17 cellular contexts compared by ENCODE assay signal in genomic region chr6:105320766-105321165, GRCh38.
A peak's percentile ranks its signal among the peaks of the same experiment; 100 is the strongest.
DNase-seq lines count a peak whose midpoint lies in the region; ATAC-seq and TF ChIP-seq lines count a peak whose summit lies in the region.
"Had no signal": no experiment of that assay in that cellular context is flagged by ENCODE, and none has a peak within 500 bp of the region (broad histone marks: within the 10 kb centered on the region; RNA-seq: fewer than 3 reads in every experiment).

No MANE protein-coding gene starts in this region.

- TF ChIP-seq EP300 in suprapubic skin (IDR thresholded peaks at IDR 0.05) = no peak

- H3K36me3 ChIP-seq in mucosa of descending colon (ENCODE audit: low read depth) (no peaks in the 10 kb centered on the region), suprapubic skin (peaks cover 35% of the 10 kb centered on the region)

- no peaks in the 10 kb centered on the region for H3K9me3 ChIP-seq in mucosa of descending colon
- H3K9me3 ChIP-seq in suprapubic skin = no peaks in the 10 kb centered on the region
- H3K9me3 ChIP-seq: lower lobe of right lung had no signal

- peak; percentile 15 for ATAC-seq in mucosa of descending colon
- ATAC-seq in GM18517 (IDR thresholded peaks at IDR 0.05; ENCODE audit: unreplicated experiment) = no peak
- ATAC-seq: HCT116, SK-N-SH treated with all-trans-retinoic acid at 6 μM for 48 hours had no signal

- 54% methylated on average over 3 of the region's 3 CpGs for WGBS in suprapubic skin

- peak; percentile 62 for DNase-seq in NCI-H510A treated with DMSO at 0.1 percent for 48 hours (lab: John Stamatoyannopoulos, UW)
- no peak for DNase-seq in NCI-H510A (lab: John Stamatoyannopoulos, UW)
- peak; percentile 93 for DNase-seq in NCI-H2029 (lab: John Stamatoyannopoulos, UW)
- DNase-seq in NCI-H446 (lab: John Stamatoyannopoulos, UW) = peak; percentile 23 to 52
- no peak for DNase-seq in mucosa of descending colon
- DNase-seq in suprapubic skin (ENCODE audit: low spot score in 2 of 2) = no peak
- no peak for DNase-seq in posterior vena cava (ENCODE audit: low spot score)
- DNase-seq: activated B cell treated with CpG ODN at 0.5 μM for 24 hours; activated CD4-positive, alpha-beta T cell treated with anti-CD3 and anti-CD28 coated beads, Interleukin-2, amount 50 U/mL, for 48 hours; activated gamma-delta T cell; lower lobe of right lung; NK-92 treated with Interleukin-12 subunit alpha and Interleukin-12 subunit beta, amount 100 ng/mL, for 24 hours; retina; stimulated activated CD4-positive, alpha-beta T cell treated with anti-CD3 and anti-CD28 coated beads, Interleukin-12 subunit alpha, Interleukin-12 subunit beta, amount 100 ng/mL, for 4 hours had no signal

- H3K27ac ChIP-seq in suprapubic skin = no peak overlapping the region
- H3K27ac ChIP-seq: lower lobe of right lung had no signal

- H3K4me3 ChIP-seq in mucosa of descending colon (no peak overlapping the region), suprapubic skin (no peak overlapping the region)
- H3K4me3 ChIP-seq: lower lobe of right lung had no signal

- no peak for TF ChIP-seq CTCF in mucosa of descending colon (IDR thresholded peaks at IDR 0.05)
- TF ChIP-seq CTCF in suprapubic skin (IDR thresholded peaks at IDR 0.05) = no peak

- no peak for TF ChIP-seq POLR2A in suprapubic skin (IDR thresholded peaks at IDR 0.05)

- no peaks in the 10 kb centered on the region for H3K27me3 ChIP-seq in suprapubic skin

- no peaks in the 10 kb centered on the region for H3K4me1 ChIP-seq in mucosa of descending colon (ENCODE audit: low read depth)
- peaks cover 5% of the 10 kb centered on the region for H3K4me1 ChIP-seq in suprapubic skin
- H3K4me1 ChIP-seq: lower lobe of right lung had no signal

- intact Hi-C loops in mucosa of descending colon (cut with DNase I, micrococcal nuclease) (no loop called here), posterior vena cava (cut with DNase I) (loop anchor here in 1 of 2 donors (5.0 kb wide), 1 partner anchor 717 kb away; no protein-coding TSS in a partner anchor)

Comparison
In these comparisons a context has a peak if more than half of its experiments do, and no peak if none do; other contexts are left out.
1. DNase-seq: peak in NCI-H510A treated with DMSO at 0.1 percent for 48 hours (single experiment), NCI-H2029 (single experiment) and NCI-H446 (2 of 2); none in NCI-H510A (single experiment), mucosa of descending colon (0 of 3), suprapubic skin (0 of 2) and posterior vena cava (single experiment).